8 cellular contexts compared by ENCODE assay signal in the genomic region with DNA sequence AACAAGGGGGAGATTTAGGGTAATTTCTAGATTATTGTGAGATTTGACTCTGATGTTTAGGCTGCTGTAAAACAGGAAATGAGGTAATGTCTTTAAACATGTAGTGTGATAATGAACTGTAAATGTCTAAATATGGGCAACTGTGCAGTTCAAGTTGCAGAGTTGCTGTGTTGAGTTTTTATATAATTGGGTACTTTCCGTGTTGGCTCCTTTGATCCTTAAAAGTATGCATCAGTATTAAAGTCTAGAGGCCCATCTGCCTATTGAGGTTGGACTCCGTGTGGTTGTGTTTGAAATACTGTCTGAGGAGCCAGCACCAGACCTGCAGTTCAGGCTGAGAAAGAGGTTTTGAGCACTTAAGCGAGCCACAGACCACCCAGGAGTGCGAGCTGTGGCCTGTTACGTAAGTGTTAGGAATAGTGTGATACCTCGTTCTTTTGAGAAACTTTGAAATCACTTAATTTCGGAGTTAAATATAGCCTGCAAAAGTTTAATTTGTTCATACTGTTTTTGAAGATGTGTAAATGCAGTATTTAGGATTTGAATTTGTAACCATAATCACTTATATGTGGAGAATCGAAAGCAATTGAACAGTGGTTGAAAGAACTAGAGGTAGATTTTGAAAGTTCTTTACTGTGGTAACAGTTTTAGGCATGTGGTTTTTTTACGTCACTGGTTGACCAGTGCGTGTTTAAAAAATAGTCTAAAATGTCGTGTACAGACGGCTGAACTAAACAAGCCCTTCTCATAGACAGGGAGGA. TPM values are rescaled to one million over a fixed set of nuclear protein-coding genes. Genes with fewer than 3 reads are reported as not detected.
A peak's percentile ranks its signal among the peaks of the same experiment; 100 is the strongest.
DNase-seq lines count a peak whose midpoint lies in the region; ATAC-seq and TF ChIP-seq lines count a peak whose summit lies in the region.

No MANE protein-coding gene starts in this region.

- H3K9ac ChIP-seq in KMS-11 = peak overlapping the region; percentile 67

- H4K20me1 ChIP-seq in KMS-11 (ENCODE audit: insufficient read depth) = no peaks in the 10 kb centered on the region

- no peak overlapping the region for H2AFZ ChIP-seq in KMS-11 (ENCODE audit: low read depth)

- peaks cover 42% of the 10 kb centered on the region for H3K4me1 Mint-ChIP-seq in activated T-helper 17 cell treated with anti-CD3 and anti-CD28 coated beads, Interleukin-2, amount 50 U/mL, for 72 hours

- H3K36me3 ChIP-seq in KMS-11 (ENCODE audit: insufficient read depth) = no peaks in the 10 kb centered on the region

- H3K79me2 ChIP-seq in KMS-11 (ENCODE audit: insufficient read depth, low read depth) = peaks cover 79% of the 10 kb centered on the region

- ATAC-seq in activated T-helper 17 cell treated with anti-CD3 and anti-CD28 coated beads, Interleukin-2, amount 50 U/mL, for 72 hours (replicated peaks) = peak; percentile 65

- peak overlapping the region; percentile 98 for H3K4me2 ChIP-seq in KMS-11

- H3K4me1 ChIP-seq in KMS-11 (ENCODE audit: low read depth, poor library complexity, severe bottlenecking) = peaks cover 71% of the 10 kb centered on the region

- H3K9me3 Mint-ChIP-seq in activated T-helper 17 cell treated with anti-CD3 and anti-CD28 coated beads, Interleukin-2, amount 50 U/mL, for 72 hours = no peaks in the 10 kb centered on the region

- H3K27ac ChIP-seq in KMS-11 = peak overlapping the region; percentile 91

- peaks cover 48% of the 10 kb centered on the region for H3K36me3 Mint-ChIP-seq in activated T-helper 17 cell treated with anti-CD3 and anti-CD28 coated beads, Interleukin-2, amount 50 U/mL, for 72 hours (ENCODE audit: low read depth)

- H3K27ac Mint-ChIP-seq in activated T-helper 17 cell treated with anti-CD3 and anti-CD28 coated beads, Interleukin-2, amount 50 U/mL, for 72 hours = peak overlapping the region; percentile 98

- TF ChIP-seq CTCF in KMS-11 (conservative IDR thresholded peaks at IDR 0.05; ENCODE audit: low read depth, low read length) = no peak

- DNase-seq in DMS53 (lab: John Stamatoyannopoulos, UW) = peak; percentile 48
- no peak for DNase-seq in DMS53 treated with DMSO at 0.1 percent for 48 hours (lab: John Stamatoyannopoulos, UW; ENCODE audit: unreplicated experiment)
- peak; percentile 61 for DNase-seq in iris pigment epithelial cell (ENCODE audit: low read depth)
- peak; percentile 35 for DNase-seq in stimulated activated naive CD4-positive, alpha-beta T cell treated with Interleukin-2 at 50 U/mL for 16 hours (lab: John Stamatoyannopoulos, UW)
- no peak for DNase-seq in GDM1 (lab: John Stamatoyannopoulos, UW)
- DNase-seq in NCI-H446 (lab: John Stamatoyannopoulos, UW) = no peak

- H3K4me3 Mint-ChIP-seq in activated T-helper 17 cell treated with anti-CD3 and anti-CD28 coated beads, Interleukin-2, amount 50 U/mL, for 72 hours = peak overlapping the region; percentile 80

- H3K4me3 ChIP-seq in KMS-11 (IDR thresholded peaks at IDR 0.05; ENCODE audit: insufficient read depth, low read depth, low read length) = no peak overlapping the region

- no peaks in the 10 kb centered on the region for H3K27me3 ChIP-seq in KMS-11 (ENCODE audit: insufficient read depth, low read depth)

- no peaks in the 10 kb centered on the region for H3K27me3 Mint-ChIP-seq in activated T-helper 17 cell treated with anti-CD3 and anti-CD28 coated beads, Interleukin-2, amount 50 U/mL, for 72 hours

RNA-seq across cellular contexts. Expression of a gene that starts 9.0 kb away (rescaled TPM):
- total RNA-seq in activated T-helper 17 cell treated with anti-CD3 and anti-CD28 coated beads, Interleukin-2, amount 50 U/mL, for 72 hours = 10 to 100 TPM; 64.3 to 99.4 TPM

RNA-seq across cellular contexts. Expression of a gene that starts 34.0 kb away (rescaled TPM):
- not detected for total RNA-seq in activated T-helper 17 cell treated with anti-CD3 and anti-CD28 coated beads, Interleukin-2, amount 50 U/mL, for 72 hours

Comparison
In these comparisons a context has a peak if more than half of its experiments do, and no peak if none do; other contexts are left out.
1. DNase-seq: peak in DMS53 (single experiment), iris pigment epithelial cell (single experiment) and stimulated activated naive CD4-positive, alpha-beta T cell treated with Interleukin-2 at 50 U/mL for 16 hours (single experiment); none in DMS53 treated with DMSO at 0.1 percent for 48 hours (single experiment), GDM1 (single experiment) and NCI-H446 (0 of 2).